8 cellular contexts compared by ENCODE assay signal in the genomic region with DNA sequence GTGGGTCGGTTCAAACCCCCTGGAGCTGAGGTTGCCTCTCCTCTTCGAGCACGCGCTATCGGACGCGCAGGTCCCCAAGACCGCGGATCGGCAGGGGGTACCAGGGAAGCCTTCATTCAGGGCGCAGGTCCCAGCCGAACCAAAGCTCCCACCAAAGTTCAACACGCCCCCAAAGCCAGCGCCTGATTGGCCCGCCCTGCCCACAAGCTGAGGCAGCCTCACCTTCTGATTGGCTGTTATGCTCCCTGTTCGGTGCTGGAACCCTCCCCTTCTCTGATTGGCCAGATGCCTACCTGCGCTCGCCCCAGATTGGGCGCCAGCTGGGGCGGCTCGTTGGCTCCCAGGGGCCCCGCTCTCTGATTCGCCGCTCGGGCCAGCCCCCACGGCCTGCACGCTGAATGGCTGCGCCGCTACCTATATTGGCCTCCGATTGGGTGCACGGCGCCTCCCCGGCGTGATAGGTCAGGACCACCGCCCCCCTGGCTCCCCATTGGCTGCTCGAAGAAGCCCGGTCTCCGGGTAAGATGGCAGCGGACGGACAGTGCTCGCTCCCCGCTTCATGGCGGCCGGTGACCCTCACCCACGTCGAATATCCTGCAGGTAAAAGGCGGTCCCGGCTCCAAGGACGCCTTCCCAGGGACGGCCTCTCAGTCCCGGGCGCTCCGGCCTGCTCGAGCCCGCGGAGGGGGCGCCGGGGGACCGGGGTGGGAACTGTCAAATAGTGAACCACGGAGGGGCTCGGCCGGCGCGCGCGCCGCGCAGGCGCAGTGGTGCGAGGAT. TPM values are rescaled to one million over a fixed set of nuclear protein-coding genes. Genes with fewer than 3 reads are reported as not detected.
DNase-seq lines count a peak whose midpoint lies in the region; ATAC-seq and TF ChIP-seq lines count a peak whose summit lies in the region.

A gene with protein sequence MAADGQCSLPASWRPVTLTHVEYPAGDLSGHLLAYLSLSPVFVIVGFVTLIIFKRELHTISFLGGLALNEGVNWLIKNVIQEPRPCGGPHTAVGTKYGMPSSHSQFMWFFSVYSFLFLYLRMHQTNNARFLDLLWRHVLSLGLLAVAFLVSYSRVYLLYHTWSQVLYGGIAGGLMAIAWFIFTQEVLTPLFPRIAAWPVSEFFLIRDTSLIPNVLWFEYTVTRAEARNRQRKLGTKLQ (plus strand): TSS at position 504 of the 780 bp plus-strand sequence. CDS start 21 bp downstream, at position 525.

- no peaks in the 10 kb centered on the region for H3K9me3 Mint-ChIP-seq in activated B cell treated with CpG ODN at 0.5 μM for 24 hours
- no peaks in the 10 kb centered on the region for H3K9me3 Mint-ChIP-seq in immature natural killer cell

- in situ Hi-C loops in GM18951 (cut with MboI; ENCODE audit: low sequenced_read_pairs, unreplicated experiment), result no loop called here

- intact Hi-C loops in activated B cell treated with CpG ODN at 0.5 μM for 24 hours (cut with micrococcal nuclease), result loop anchor here (1.0 to 2.0 kb wide), 6 partner anchors 11 to 952 kb away; a partner anchor contains a TSS

- DNase-seq in AG08395 (ENCODE audit: low spot score) (peak; percentile 100), NCI-H345 (lab: John Stamatoyannopoulos, UW) (peak; percentile 99), activated B cell treated with CpG ODN at 0.5 μM for 24 hours (peak; percentile 97), immature natural killer cell (peak; percentile 99), smooth muscle cell of the brain vasculature (ENCODE audit: low read depth, low spot score) (peak; percentile 99)
- DNase-seq in central memory CD4-positive, alpha-beta T cell, result peak; percentile 99

- POLR2A ChIA-PET in activated B cell treated with CpG ODN at 0.5 μM for 24 hours (lab: Charles Lee), result interaction anchor here (0.6 to 2.9 kb wide), 17 partner anchors 8 to 1631 kb away, joined by 3 to 27 read pairs (median 6); a partner anchor contains a TSS

- ATAC-seq in HG03196 (IDR thresholded peaks at IDR 0.05; ENCODE audit: unreplicated experiment), result peak; percentile 89
- ATAC-seq in activated B cell treated with CpG ODN at 0.5 μM for 24 hours (ENCODE audit: low read depth), result peak; percentile 95

- H3K27me3 Mint-ChIP-seq in activated B cell treated with CpG ODN at 0.5 μM for 24 hours, result no peaks in the 10 kb centered on the region
- peaks cover 5 to 15% (median 7%) of the 10 kb centered on the region in 3 donors for H3K27me3 Mint-ChIP-seq in immature natural killer cell (ENCODE audit: low read depth in 3 of 3)

- no peak for TF ChIP-seq CTCF in activated B cell treated with CpG ODN at 0.5 μM for 24 hours (IDR thresholded peaks at IDR 0.05)

- H3K36me3 Mint-ChIP-seq in activated B cell treated with CpG ODN at 0.5 μM for 24 hours (ENCODE audit: low read depth), result peaks cover 14% of the 10 kb centered on the region
- H3K36me3 Mint-ChIP-seq in immature natural killer cell, result no peaks in the 10 kb centered on the region

- H3K27ac Mint-ChIP-seq in activated B cell treated with CpG ODN at 0.5 μM for 24 hours (peak within 1 kb of the TSS; percentile 76), immature natural killer cell (peak within 1 kb of the TSS; percentile 82 to 88 (median 84))

- TF ChIP-seq POLR2A in GM18951 (IDR thresholded peaks at IDR 0.05; ENCODE audit: extremely low read depth, insufficient read depth, insufficient read length), result peak; percentile 87

- H3K4me1 Mint-ChIP-seq in activated B cell treated with CpG ODN at 0.5 μM for 24 hours, result peaks cover 29% of the 10 kb centered on the region
- peaks cover 25 to 28% of the 10 kb centered on the region in 2 donors for H3K4me1 Mint-ChIP-seq in immature natural killer cell

- peak within 1 kb of the TSS; percentile 87 for H3K4me3 Mint-ChIP-seq in activated B cell treated with CpG ODN at 0.5 μM for 24 hours
- peak within 1 kb of the TSS; percentile 90 to 93 (median 93) for H3K4me3 Mint-ChIP-seq in immature natural killer cell

- CTCF ChIA-PET in activated B cell treated with CpG ODN at 0.5 μM for 24 hours (lab: Charles Lee), result interaction anchor here (0.7 to 1.1 kb wide), 2 partner anchors 51 to 530 kb away, joined by 3 read pairs; no protein-coding TSS in a partner anchor

RNA-seq across cellular contexts. Expression of the gene that starts here (rescaled TPM):
- total RNA-seq in activated B cell treated with CpG ODN at 0.5 μM for 24 hours, result 10.9 and 11.3 TPM in 2 replicates
- polyA plus RNA-seq in immature natural killer cell, result 10 to 100 TPM in 2 of 3 donors, 1 to 10 TPM in 1; 9.0 to 13.1 (median 12.9) TPM

Comparison
In these comparisons a context has a peak if more than half of its experiments do, and no peak if none do; other contexts are left out.
1. Peak in every context shown above with its lines: DNase-seq and ATAC-seq.